In genomic region chr15:101194246-101195138, GRCh38 we compare ENCODE assay signal across 11 cellular contexts. TPM values are rescaled to one million over a fixed set of nuclear protein-coding genes. Genes with fewer than 3 reads are reported as not detected.
DNase-seq lines count a peak whose midpoint lies in the region; ATAC-seq and TF ChIP-seq lines count a peak whose summit lies in the region.
"Had no signal": no experiment of that assay in that cellular context is flagged by ENCODE, and none has a peak within 500 bp of the region (broad histone marks: within the 10 kb centered on the region; RNA-seq: fewer than 3 reads in every experiment).

No MANE protein-coding gene starts in this region.

- ATAC-seq in SK-N-SH treated with all-trans-retinoic acid at 6 μM for 48 hours, result peak; percentile 21; the same call in 2 of the 3 replicates

- POLR2A ChIA-PET in SK-N-SH (lab: Yijun Ruan, JAX), result no interaction called here

- H3K9ac ChIP-seq in SK-N-SH (no peak overlapping the region), skeletal muscle satellite cell (ENCODE audit: low read depth, low read length) (peak overlapping the region; percentile 69)

- H3K27me3 ChIP-seq in SK-N-SH (ENCODE audit: insufficient read depth) (no peaks in the 10 kb centered on the region), skeletal muscle satellite cell (ENCODE audit: control insufficient read depth, insufficient read depth, low read length) (no peaks in the 10 kb centered on the region)
- H3K27me3 ChIP-seq: MG63 had no signal

- TF ChIP-seq RAD21 in SK-N-SH (IDR thresholded peaks at IDR 0.05; ENCODE audit: low read length), result no peak

- TF ChIP-seq EP300 in SK-N-SH (IDR thresholded peaks at IDR 0.05; ENCODE audit: borderline replicate concordance in 1 of 2, low read depth in 1 of 2, low read length in 1 of 2), result no peak

- H3K4me3 ChIP-seq in SK-N-SH (ENCODE audit: low read depth in 2 of 2, low read length in 1 of 2) (no peak overlapping the region), epithelial cell of proximal tubule (ENCODE audit: low read depth, low read length) (peak overlapping the region; percentile 21), skeletal muscle satellite cell (ENCODE audit: low read length) (peak overlapping the region; percentile 55)
- no peak overlapping the region for H3K4me3 ChIP-seq in Jurkat, Clone E6-1 (ENCODE audit: low read length)
- H3K4me3 ChIP-seq: MG63 had no signal

- no peaks in the 10 kb centered on the region for H3K9me2 ChIP-seq in SK-N-SH

- DNase-seq in SK-N-SH (no peak), epithelial cell of proximal tubule (ENCODE audit: low read depth) (no peak), germinal center (ENCODE audit: low spot score) (no peak), ureter (ENCODE audit: low spot score) (no peak)
- peak; percentile 87 for DNase-seq in Jurkat, Clone E6-1 (ENCODE audit: low read depth, low spot score)
- no peak for DNase-seq in central memory CD4-positive, alpha-beta T cell
- DNase-seq: ACHN, MG63, NCI-H526 had no signal

- peak overlapping the region in 1 of 2 experiments; percentile 43; a peak in 1 of 4 replicates for H3K27ac ChIP-seq in SK-N-SH (ENCODE audit: low read depth in 2 of 2, low read length in 1 of 2)

- TF ChIP-seq CTCF in SK-N-SH (IDR thresholded peaks at IDR 0.05) (no peak), epithelial cell of proximal tubule (conservative IDR thresholded peaks at IDR 0.05; ENCODE audit: low read depth, low read length) (no peak)

- no peaks in the 10 kb centered on the region for H3K36me3 ChIP-seq in SK-N-SH (replicated peaks in 1 of 2; ENCODE audit: control insufficient read depth in 1 of 2, insufficient read depth in 2 of 2, low read length in 1 of 2)
- H3K36me3 ChIP-seq in skeletal muscle satellite cell (ENCODE audit: insufficient read depth, low read length), result no peaks in the 10 kb centered on the region

- no peak overlapping the region for H2AFZ ChIP-seq in SK-N-SH (ENCODE audit: low read depth)

- H3K4me1 ChIP-seq in SK-N-SH (ENCODE audit: control insufficient read depth in 1 of 2, insufficient read depth in 2 of 2, low read depth in 1 of 2, low read length in 1 of 2), result peaks cover 19 to 50% of the 10 kb centered on the region in 2 experiments; a peak in 3 of 4 replicates
- H3K4me1 ChIP-seq in skeletal muscle satellite cell (ENCODE audit: control insufficient read depth, insufficient read depth, low read length), result peaks cover 69% of the 10 kb centered on the region

- H4K20me1 ChIP-seq in SK-N-SH (ENCODE audit: insufficient read depth), result peaks cover 89% of the 10 kb centered on the region

- H3F3A ChIP-seq in SK-N-SH (replicated peaks; ENCODE audit: insufficient read depth), result peaks cover under 1% of the 10 kb centered on the region

- peaks cover 100% of the 10 kb centered on the region for H3K79me2 ChIP-seq in SK-N-SH (ENCODE audit: insufficient read depth)

- CTCF ChIA-PET in SK-N-SH (lab: Yijun Ruan, JAX), result interaction anchor here (0.9 to 1.4 kb wide), 2 partner anchors 57 to 186 kb away, joined by 3 to 5 read pairs; partner anchors contain the start of gene CHSY1

- no peak overlapping the region for H3K4me2 ChIP-seq in SK-N-SH
- H3K4me2 ChIP-seq in skeletal muscle satellite cell (ENCODE audit: low read length), result peak overlapping the region; percentile 74

- 92% methylated on average over 10 of the region's 10 CpGs for WGBS in SK-N-SH (ENCODE audit: low lambda C conversion rate)

- H3K9me3 ChIP-seq in SK-N-SH, result no peaks in the 10 kb centered on the region
- H3K9me3 ChIP-seq in skeletal muscle satellite cell (replicated peaks; ENCODE audit: low read length), result no peaks in the 10 kb centered on the region
- H3K9me3 ChIP-seq: MG63 had no signal

TF ChIP-seq in SK-N-SH treated with all-trans-retinoic acid at 6 μM for 48 hours, 23 proteins besides CTCF, POLR2A, EP300 and RAD21 (continues in another document):
- TF ChIP-seq ZNF70 (CRISPR knock-in tag; IDR thresholded peaks at IDR 0.05) (no peak), POU6F1 (CRISPR knock-in tag; IDR thresholded peaks at IDR 0.05; ENCODE audit: borderline replicate concordance, low read depth) (no peak), ZNF565 (CRISPR knock-in tag; conservative IDR thresholded peaks at IDR 0.05; ENCODE audit: low read depth) (no peak), TSHZ2 (CRISPR knock-in tag; IDR thresholded peaks at IDR 0.05) (no peak)

TF ChIP-seq in SK-N-SH, 30 proteins besides CTCF, POLR2A, EP300 and RAD21:
- TF ChIP-seq MAX (IDR thresholded peaks at IDR 0.05; ENCODE audit: low read depth) (no peak), YY1 (IDR thresholded peaks at IDR 0.05; ENCODE audit: low read depth) (no peak), ZBTB33 (IDR thresholded peaks at IDR 0.05; ENCODE audit: borderline replicate concordance, low read depth) (no peak), NRF1 (IDR thresholded peaks at IDR 0.05; ENCODE audit: low read depth, low read length) (no peak), ELF1 (IDR thresholded peaks at IDR 0.05) (no peak), REST (IDR thresholded peaks at IDR 0.05; ENCODE audit: low read depth, low read length) (no peak), USF1 (IDR thresholded peaks at IDR 0.05; ENCODE audit: borderline replicate concordance, low read depth) (no peak), FOXJ3 (CRISPR knock-in tag; IDR thresholded peaks at IDR 0.05) (no peak), POLR2AphosphoS5 (IDR thresholded peaks at IDR 0.05; ENCODE audit: low read depth, low read length) (no peak), FOXM1 (IDR thresholded peaks at IDR 0.05; ENCODE audit: low read depth) (no peak), MEF2A (IDR thresholded peaks at IDR 0.05; ENCODE audit: borderline replicate concordance, low read depth) (no peak), MXI1 (IDR thresholded peaks at IDR 0.05; ENCODE audit: low read depth, low read length) (no peak), RFX5 (IDR thresholded peaks at IDR 0.05; ENCODE audit: low read length) (no peak), GATA2 (CRISPR knock-in tag; IDR thresholded peaks at IDR 0.05) (no peak), EZH2phosphoT487 (IDR thresholded peaks at IDR 0.05; ENCODE audit: borderline replicate concordance, low read depth) (no peak)

RNA-seq across cellular contexts. Expression of gene CHSY1, which starts 57.4 kb away (rescaled TPM):
- polyA plus RNA-seq in SK-N-SH (2012; rRNA removed), result 15.7 and 17.4 TPM in 2 replicates
- 21.1 and 21.5 TPM in 2 replicates for polyA plus RNA-seq in SK-N-SH (2012; cell fraction: cytosol; rRNA removed)
- polyA plus RNA-seq in SK-N-SH (2012; cell fraction: nucleus; rRNA removed), result 6.0 and 10.5 TPM in 2 replicates
- polyA plus RNA-seq in Jurkat, Clone E6-1 (2012; ENCODE audit: insufficient read depth, insufficient read length), result 22.0 TPM
- total RNA-seq in epithelial cell of proximal tubule (14.4 and 19.2 TPM in 2 replicates), ureter (47.0 TPM)
- 21.8 and 24.5 TPM in 2 replicates for total RNA-seq in skeletal muscle satellite cell (2012; rRNA removed)

Comparison
In these comparisons a context has a peak if more than half of its experiments do, and no peak if none do; other contexts are left out.
1. H3K4me3 ChIP-seq: peak in epithelial cell of proximal tubule (single experiment) and skeletal muscle satellite cell (single experiment); none in SK-N-SH (0 of 2) and Jurkat, Clone E6-1 (single experiment).